Comparison of ENCODE assay signal across 35 cellular contexts in genomic region chr9:114464652-114465051, GRCh38. TPM values are rescaled to one million over a fixed set of nuclear protein-coding genes. Genes with fewer than 3 reads are reported as not detected.
A peak's percentile ranks its signal among the peaks of the same experiment; 100 is the strongest.
DNase-seq lines count a peak whose midpoint lies in the region; ATAC-seq, FAIRE-seq and TF ChIP-seq lines count a peak whose summit lies in the region.
"Had no signal": no experiment of that assay in that cellular context is flagged by ENCODE, and none has a peak within 500 bp of the region (broad histone marks: within the 10 kb centered on the region; RNA-seq: fewer than 3 reads in every experiment).

No MANE protein-coding gene starts in this region.

- TF ChIP-seq POLR2A in HepG2 (IDR thresholded peaks at IDR 0.05; ENCODE audit: insufficient read depth in 1 of 2, low read depth in 2 of 2, low read length in 2 of 2) (no peak), right lobe of liver (IDR thresholded peaks at IDR 0.05) (no peak), GM12892 (IDR thresholded peaks at IDR 0.05; ENCODE audit: low read depth, low read length) (no peak)

- TF ChIP-seq CTCF in HepG2 (CRISPR knock-in tag; IDR thresholded peaks at IDR 0.05) = no peak
- TF ChIP-seq CTCF in right lobe of liver (IDR thresholded peaks at IDR 0.05) = no peak
- TF ChIP-seq CTCF in HEK293 (tag by site-specific recombination; IDR thresholded peaks at IDR 0.05) = no peak
- no peak for TF ChIP-seq CTCF in coronary artery (IDR thresholded peaks at IDR 0.05)

- ATAC-seq in HepG2 = no peak
- ATAC-seq in right lobe of liver = no peak
- no peak for ATAC-seq in GM19463 (IDR thresholded peaks at IDR 0.05; ENCODE audit: unreplicated experiment)
- no peak for ATAC-seq in aorta (ENCODE audit: low FRiP score)
- ATAC-seq: A549; CD8-positive, alpha-beta T cell had no signal

- DNase-seq in HepG2 (ENCODE audit: low spot score) = no peak
- no peak for DNase-seq in right lobe of liver
- DNase-seq in GM12892 (ENCODE audit: insufficient read length) = no peak
- DNase-seq in coronary artery (ENCODE audit: low spot score) = peak; percentile 19
- DNase-seq in GOT3 (lab: John Stamatoyannopoulos, UW) = no peak
- DNase-seq in aorta = no peak
- DNase-seq: 8988T; ACHN; AML-193; BE2C; C1 segment of cervical spinal cord; Caco-2; Calu3; CD4-positive, alpha-beta memory T cell; CD4-positive, alpha-beta T cell; CD4-positive, CD25-positive, alpha-beta regulatory T cell; CD8-positive, alpha-beta memory T cell; COR-L47; DMS 273 treated with DMSO at 0.1 percent for 48 hours; DMS153; DMS53; DMS79; DMS79 treated with DMSO at 0.1 percent for 48 hours; DND-41; EL had no signal

- H3K27me3 ChIP-seq in HepG2 (ENCODE audit: control insufficient read depth in 1 of 2, insufficient read depth in 2 of 2, low read length in 2 of 2) = no peaks in the 10 kb centered on the region
- H3K27me3 ChIP-seq in right lobe of liver = no peaks in the 10 kb centered on the region
- H3K27me3 ChIP-seq in aorta (ENCODE audit: control insufficient read depth in 1 of 2, insufficient read depth in 2 of 2, low read length in 1 of 2) = no peaks in the 10 kb centered on the region
- H3K27me3 ChIP-seq: BLaER1; BLaER1 treated with 17β-estradiol and CSF1 and Interleukin-3, amounts not matched to agents 10 nM and 100 nM had no signal

- H3K36me3 ChIP-seq in HepG2 (replicated peaks in 1 of 2; ENCODE audit: control insufficient read depth in 1 of 2, insufficient read depth in 2 of 2, low read length in 2 of 2) (no peaks in the 10 kb centered on the region), right lobe of liver (no peaks in the 10 kb centered on the region), HEK293 (ENCODE audit: control insufficient read depth in 2 of 2, insufficient read depth in 1 of 2, low read length in 2 of 2) (peaks cover 0 to 5% of the 10 kb centered on the region in 2 experiments; a peak in 1 of 3 replicates), aorta (ENCODE audit: control insufficient read depth in 1 of 2, insufficient read depth in 2 of 2, low read length in 1 of 2) (no peaks in the 10 kb centered on the region)
- H3K36me3 ChIP-seq: BE2C; BLaER1; BLaER1 treated with 17β-estradiol and CSF1 and Interleukin-3, amounts not matched to agents 10 nM and 100 nM had no signal

- no peaks in the 10 kb centered on the region for H3K9me3 ChIP-seq in HepG2 (ENCODE audit: low read length)
- H3K9me3 ChIP-seq in right lobe of liver = no peaks in the 10 kb centered on the region
- no peaks in the 10 kb centered on the region for H3K9me3 ChIP-seq in HEK293 (ENCODE audit: control insufficient read depth, insufficient read depth, low read depth, low read length)
- no peaks in the 10 kb centered on the region for H3K9me3 ChIP-seq in aorta (ENCODE audit: control insufficient read depth, low read length)
- H3K9me3 ChIP-seq: A549, BE2C, BLaER1, Caco-2 had no signal

- H2AFZ ChIP-seq in HepG2 (ENCODE audit: low read length) = no peak overlapping the region

- H3K4me3 ChIP-seq in HepG2 (replicated peaks in 1 of 3; ENCODE audit: insufficient read depth in 1 of 3, low read depth in 2 of 3, low read length in 3 of 3) = no peak overlapping the region
- H3K4me3 ChIP-seq in right lobe of liver = no peak overlapping the region
- H3K4me3 ChIP-seq in HEK293 (ENCODE audit: low read depth, low read length) = no peak overlapping the region
- no peak overlapping the region for H3K4me3 ChIP-seq in coronary artery
- no peak overlapping the region for H3K4me3 ChIP-seq in aorta (ENCODE audit: low read length in 2 of 2)
- H3K4me3 ChIP-seq: A549; BLaER1; BLaER1 treated with 17β-estradiol and CSF1 and Interleukin-3, amounts not matched to agents 10 nM and 100 nM had no signal

- no peak for TF ChIP-seq RAD21 in HepG2 (CRISPR knock-in tag; IDR thresholded peaks at IDR 0.05)

- H3K4me1 ChIP-seq in HepG2 (ENCODE audit: insufficient read depth, low read length) (peaks cover 7% of the 10 kb centered on the region; the same call in 1 of the 2 replicates), right lobe of liver (peaks cover 0 to 5% (median 0%) of the 10 kb centered on the region in 4 donors), HEK293 (ENCODE audit: control insufficient read depth, insufficient read depth, low read length) (no peaks in the 10 kb centered on the region), aorta (ENCODE audit: control insufficient read depth in 1 of 2, insufficient read depth in 2 of 2, low read length in 2 of 2) (no peaks in the 10 kb centered on the region)
- H3K4me1 ChIP-seq: A549, BE2C, Caco-2 had no signal

- FAIRE-seq in HepG2 (lab: Jason Lieb, UNC) = no peak
- peak; percentile 21 for FAIRE-seq in GM12892 (lab: Jason Lieb, UNC)
- FAIRE-seq: A204.1, A549, D721Med had no signal

- TF ChIP-seq EP300 in HepG2 (IDR thresholded peaks at IDR 0.05; ENCODE audit: low read depth in 2 of 2, low read length in 2 of 2) (no peak), HepG2 (CRISPR knock-in tag; IDR thresholded peaks at IDR 0.05; ENCODE audit: borderline replicate concordance) (no peak)

- POLR2A ChIA-PET in HepG2 (lab: Yijun Ruan, JAX) (no interaction called here), HEK293 (lab: Yijun Ruan, JAX) (no interaction called here)

- CTCF ChIA-PET in HepG2 (lab: Yijun Ruan, JAX; ENCODE audit: low intra/inter-chr PET ratio, low total read pairs) = no interaction called here
- CTCF ChIA-PET in HEK293 (lab: Yijun Ruan, JAX) = interaction anchor here (0.6 kb wide), 1 partner anchor 510 kb away, joined by 3 read pairs; no protein-coding TSS in a partner anchor

- in situ Hi-C loops in HepG2 (cut with HindIII; ENCODE audit: extremely low pct_ligation_motif_present, low pct_unique_long_range_greater_than_20kb) = no loop called here

- H3K4me2 ChIP-seq in HepG2 (ENCODE audit: low read depth, low read length) = no peak overlapping the region
- H3K4me2 ChIP-seq: A549; BLaER1; BLaER1 treated with 17β-estradiol and CSF1 and Interleukin-3, amounts not matched to agents 10 nM and 100 nM had no signal

- H3K27ac ChIP-seq in HepG2 (ENCODE audit: extremely low read length, insufficient read depth, low read length) = no peak overlapping the region
- H3K27ac ChIP-seq in right lobe of liver = no peak overlapping the region
- no peak overlapping the region for H3K27ac ChIP-seq in HEK293 (ENCODE audit: extremely low read depth, low read depth, low read length)
- no peak overlapping the region for H3K27ac ChIP-seq in coronary artery
- H3K27ac ChIP-seq in aorta (ENCODE audit: low read depth in 1 of 2, low read length in 2 of 2) = no peak overlapping the region
- H3K27ac ChIP-seq: 22Rv1; A549; BLaER1; BLaER1 treated with 17β-estradiol and CSF1 and Interleukin-3, amounts not matched to agents 10 nM and 100 nM; C4-2B had no signal

- no TSS peak for BruUV-seq in HepG2 (replicated peaks; lab: Mats Ljungman, UMichigan)

- 85% methylated on average over 2 of the region's 2 CpGs for WGBS in HepG2 (ENCODE audit: low lambda C conversion rate)
- WGBS in right lobe of liver (ENCODE audit: insufficient coverage, low coverage, low lambda C conversion rate, missing lambda C conversion rate) = 82% methylated on average over 2 of the region's 2 CpGs
- 97 to 100% methylated on average over 2 of the region's 2 CpGs for WGBS in aorta, 2 donors

- no peaks in the 10 kb centered on the region for H3K79me2 ChIP-seq in HepG2 (ENCODE audit: insufficient read depth, low read length)

- no peaks in the 10 kb centered on the region for H4K20me1 ChIP-seq in HepG2 (ENCODE audit: insufficient read depth, low read length)
- H4K20me1 ChIP-seq: BLaER1; BLaER1 treated with 17β-estradiol and CSF1 and Interleukin-3, amounts not matched to agents 10 nM and 100 nM had no signal

- no peak overlapping the region for H3K9ac ChIP-seq in HepG2 (ENCODE audit: insufficient read depth, low read depth, low read length)
- H3K9ac ChIP-seq: BLaER1; BLaER1 treated with 17β-estradiol and CSF1 and Interleukin-3, amounts not matched to agents 10 nM and 100 nM had no signal

- intact Hi-C loops in HepG2 (cut with micrococcal nuclease; ENCODE audit: unreplicated experiment) (no loop called here), right lobe of liver (cut with DNase I) (no loop called here), aorta (cut with DNase I) (no loop called here)

TF ChIP-seq in HepG2, 621 proteins besides CTCF, POLR2A, EP300 and RAD21:
- peak; percentile 66 for TF ChIP-seq ATF7 (IDR thresholded peaks at IDR 0.05)
- no peak for TF ChIP-seq ATF7 (CRISPR knock-in tag; IDR thresholded peaks at IDR 0.05)
- TF ChIP-seq CREB1 (IDR thresholded peaks at IDR 0.05) = peak; percentile 87
- TF ChIP-seq CREB1 (CRISPR knock-in tag; IDR thresholded peaks at IDR 0.05) = no peak
- TF ChIP-seq HNF4A (CRISPR knock-in tag; IDR thresholded peaks at IDR 0.05) = no peak

TF ChIP-seq in HEK293, 187 proteins besides CTCF, POLR2A, EP300 and RAD21 (continues in another document):
- TF ChIP-seq ZNF404 (tag by site-specific recombination; IDR thresholded peaks at IDR 0.05) = no peak

RNA-seq across cellular contexts. Expression of gene WHRN, which starts 40.6 kb away (rescaled TPM):
- 1.8 and 2.3 TPM in 2 replicates for total RNA-seq in HepG2 (2016; rRNA removed; fragmentation: Illumina TruSeq; extraction: Trizol)
- total RNA-seq in HepG2 (2016; cell fraction: cytosol; rRNA removed; fragmentation: Illumina TruSeq; extraction: Trizol; ENCODE audit: low read depth) = 0.51 and 0.97 TPM in 2 replicates
- total RNA-seq in HepG2 (2016; cell fraction: insoluble cytoplasmic fraction; rRNA removed; fragmentation: Illumina TruSeq; extraction: Trizol) = 1.1 and 2.7 TPM in 2 replicates
- 1.5 and 2.5 TPM in 2 replicates for total RNA-seq in HepG2 (2016; cell fraction: membrane; rRNA removed; fragmentation: Illumina TruSeq; extraction: Trizol)
- total RNA-seq in HepG2 (2016; cell fraction: nucleus; rRNA removed; fragmentation: Illumina TruSeq; extraction: Trizol) = 6.3 and 6.6 TPM in 2 replicates
- 5.3 and 5.8 TPM in 2 replicates for polyA plus RNA-seq in HepG2 (2011; rRNA removed)
- polyA plus RNA-seq in HepG2 (2011; cell fraction: cytosol; rRNA removed) = 1.8 and 2.4 TPM in 2 replicates
- 43.6 and 56.3 TPM in 2 replicates for polyA plus RNA-seq in HepG2 (2011; cell fraction: nucleus; rRNA removed)
- polyA plus RNA-seq in HepG2 (2012) = 4.9 and 5.7 TPM in 2 replicates
- polyA plus RNA-seq in HepG2 (2016; cell fraction: cytosol; fragmentation: Illumina TruSeq; extraction: Trizol; ENCODE audit: low read depth) = 0.68 and 0.91 TPM in 2 replicates
- 2.5 and 3.9 TPM in 2 replicates for polyA plus RNA-seq in HepG2 (2016; cell fraction: insoluble cytoplasmic fraction; fragmentation: Illumina TruSeq; extraction: Trizol; ENCODE audit: low read depth)
- 1.9 and 2.8 TPM in 2 replicates for polyA plus RNA-seq in HepG2 (2016; cell fraction: membrane; fragmentation: Illumina TruSeq; extraction: Trizol; ENCODE audit: low read depth)
- 15.3 TPM in 2 replicates for polyA plus RNA-seq in HepG2 (2016; cell fraction: nucleus; fragmentation: Illumina TruSeq; extraction: Trizol; ENCODE audit: insufficient read depth, low read depth)
- 3.2 and 4.6 TPM in 2 replicates for polyA minus RNA-seq in HepG2 (2011; rRNA and poly(A)+ RNA removed; ENCODE audit: low replicate concordance)
- 1.2 and 2.5 TPM in 2 replicates for polyA minus RNA-seq in HepG2 (2011; cell fraction: cytosol; rRNA and poly(A)+ RNA removed)
- 9.1 and 12.0 TPM in 2 replicates for polyA minus RNA-seq in HepG2 (2011; cell fraction: nucleus; rRNA and poly(A)+ RNA removed)
- total RNA-seq in right lobe of liver = 1 to 10 TPM; 2.1 to 3.7 (median 2.7) TPM
- 1.1 TPM for polyA plus RNA-seq in GM12892 (2012; ENCODE audit: missing spikeins)
- total RNA-seq in aorta = 1 to 10 TPM; 3.8 to 4.0 TPM
- 1 to 10 TPM; 1.5 to 3.4 TPM for polyA plus RNA-seq in aorta

Comparison
In these comparisons a context has a peak if more than half of its experiments do, and no peak if none do; other contexts are left out.
1. Of the 63 proteins assayed by ChIP-seq in both HepG2 and HEK293: peak only in HepG2: none; only in HEK293: ATF2 and ZNF513; in both: none; in neither: 61.